17 cellular contexts compared by ENCODE assay signal in genomic region chr12:122032570-122032969, GRCh38.
"Had no signal": no experiment of that assay in that cellular context is flagged by ENCODE, and none has a peak within 500 bp of the region (broad histone marks: within the 10 kb centered on the region; RNA-seq: fewer than 3 reads in every experiment).

No MANE protein-coding gene starts in this region.

- H3K36me3 Mint-ChIP-seq: activated naive CD4-positive, alpha-beta T cell treated with anti-CD3 and anti-CD28 coated beads, Interleukin-2, amount 50 U/mL, for 72 hours; natural killer cell treated with Interleukin-12 subunit alpha and Interleukin-12 subunit beta and Interleukin-15 and Interleukin-18, amount 100 ng/mL, for 72 hours had no signal

- H3K27ac Mint-ChIP-seq: activated CD4-positive, alpha-beta T cell treated with anti-CD3 and anti-CD28 coated beads for 36 hours; activated naive CD4-positive, alpha-beta T cell treated with anti-CD3 and anti-CD28 coated beads, Interleukin-2, amount 50 U/mL, for 72 hours; dendritic cell treated with granulocyte-macrophage colony-stimulating factor and Interleukin-4, amounts not matched to agents 40 ng/mL and 50 ng/mL, for 4 days; natural killer cell treated with Interleukin-12 subunit alpha and Interleukin-12 subunit beta and Interleukin-15 and Interleukin-18, amount 100 ng/mL, for 72 hours; stimulated activated effector memory CD8-positive, alpha-beta T cell treated with anti-CD3 and anti-CD28 coated beads, Interleukin-12 subunit alpha, Interleukin-12 subunit beta, amount 100 ng/mL, for 72 hours had no signal

- H3K27ac ChIP-seq: adrenal gland, thoracic aorta, upper lobe of left lung, WERI-Rb-1 had no signal

- H3K4me3 ChIP-seq: adrenal gland, smooth muscle cell, thoracic aorta, upper lobe of left lung had no signal

- H3K4me2 ChIP-seq: smooth muscle cell had no signal

- H3K4me3 Mint-ChIP-seq: activated CD4-positive, alpha-beta T cell treated with anti-CD3 and anti-CD28 coated beads for 36 hours; dendritic cell treated with granulocyte-macrophage colony-stimulating factor and Interleukin-4, amounts not matched to agents 40 ng/mL and 50 ng/mL, for 4 days; natural killer cell treated with Interleukin-12 subunit alpha and Interleukin-12 subunit beta and Interleukin-15 and Interleukin-18, amount 100 ng/mL, for 72 hours; stimulated activated effector memory CD8-positive, alpha-beta T cell treated with anti-CD3 and anti-CD28 coated beads, Interleukin-12 subunit alpha, Interleukin-12 subunit beta, amount 100 ng/mL, for 72 hours had no signal

- H3K9me3 ChIP-seq: adrenal gland, thoracic aorta, upper lobe of left lung had no signal

- ATAC-seq: activated CD4-positive, alpha-beta T cell treated with anti-CD3 and anti-CD28 coated beads for 36 hours; activated naive CD4-positive, alpha-beta T cell treated with anti-CD3 and anti-CD28 coated beads, Interleukin-2, amount 50 U/mL, for 72 hours; esophagus mucosa; left cardiac atrium; natural killer cell treated with Interleukin-12 subunit alpha and Interleukin-12 subunit beta and Interleukin-15 and Interleukin-18, amount 100 ng/mL, for 72 hours; stimulated activated effector memory CD8-positive, alpha-beta T cell treated with anti-CD3 and anti-CD28 coated beads, Interleukin-12 subunit alpha, Interleukin-12 subunit beta, amount 100 ng/mL, for 72 hours had no signal

- H3K27me3 Mint-ChIP-seq: activated CD4-positive, alpha-beta T cell treated with anti-CD3 and anti-CD28 coated beads for 36 hours; dendritic cell treated with granulocyte-macrophage colony-stimulating factor and Interleukin-4, amounts not matched to agents 40 ng/mL and 50 ng/mL, for 4 days had no signal

- DNase-seq: activated CD4-positive, alpha-beta T cell treated with anti-CD3 and anti-CD28 coated beads for 36 hours; activated CD4-positive, alpha-beta T cell treated with anti-CD3 and anti-CD28 coated beads, Interleukin-2, amount 50 U/mL, for 48 hours; activated gamma-delta T cell treated with Interleukin-2 at 50 U/mL for 16 hours; adrenal gland; effector CD8-positive, alpha-beta T cell; left cardiac atrium; nucleus accumbens; stimulated activated CD4-positive, alpha-beta T cell treated with anti-CD3 and anti-CD28 coated beads, Interleukin-4, amount 100 ng/mL, for 24 hours; upper lobe of left lung; WERI-Rb-1 had no signal

- H3K9me3 Mint-ChIP-seq: activated naive CD4-positive, alpha-beta T cell treated with anti-CD3 and anti-CD28 coated beads, Interleukin-2, amount 50 U/mL, for 72 hours; dendritic cell treated with granulocyte-macrophage colony-stimulating factor and Interleukin-4, amounts not matched to agents 40 ng/mL and 50 ng/mL, for 4 days; natural killer cell treated with Interleukin-12 subunit alpha and Interleukin-12 subunit beta and Interleukin-15 and Interleukin-18, amount 100 ng/mL, for 72 hours; stimulated activated effector memory CD8-positive, alpha-beta T cell treated with anti-CD3 and anti-CD28 coated beads, Interleukin-12 subunit alpha, Interleukin-12 subunit beta, amount 100 ng/mL, for 72 hours had no signal

- H3K27me3 ChIP-seq: adrenal gland, upper lobe of left lung had no signal
